33 cellular contexts compared by ENCODE assay signal in the genomic region with DNA sequence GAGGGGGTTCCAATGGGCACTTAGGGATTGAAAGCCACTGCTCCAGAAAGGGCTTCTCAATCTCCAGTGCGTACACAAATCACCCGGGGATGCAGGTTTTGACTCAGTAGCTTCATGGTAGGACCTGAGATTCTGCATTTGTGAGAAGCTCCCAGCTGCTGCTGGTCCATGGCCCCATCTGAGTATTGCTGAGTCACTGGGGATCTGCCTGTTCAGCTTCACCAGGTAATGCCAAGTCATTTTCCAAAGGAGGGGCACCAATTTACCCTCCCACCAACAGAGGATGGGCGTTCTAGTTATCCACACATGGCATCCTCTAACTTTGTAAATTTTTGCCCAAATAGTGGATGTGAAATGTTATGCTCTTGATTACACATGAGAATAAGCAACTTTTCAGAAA.
"Had no signal": no experiment of that assay in that cellular context is flagged by ENCODE, and none has a peak within 500 bp of the region (broad histone marks: within the 10 kb centered on the region; RNA-seq: fewer than 3 reads in every experiment).

No MANE protein-coding gene starts in this region.

- H2AFZ ChIP-seq: neural progenitor cell had no signal

- H3K4me2 ChIP-seq: neural progenitor cell had no signal

- H3K4me1 ChIP-seq: left lung, lower lobe of right lung, neural progenitor cell, pancreas, prostate gland, sigmoid colon, suprapubic skin, tibial artery, uterus had no signal

- H3K9me3 ChIP-seq: left lung, lower lobe of right lung, neutrophil, pancreas, prostate gland, sigmoid colon, spleen, suprapubic skin, thoracic aorta, tibial artery, uterus had no signal

- ATAC-seq: left colon; left lung; lower lobe of right lung; natural killer cell; pancreas; right cardiac atrium; stimulated activated effector memory CD8-positive, alpha-beta T cell treated with anti-CD3 and anti-CD28 coated beads, Interleukin-12 subunit alpha, Interleukin-12 subunit beta, amount 100 ng/mL, for 72 hours had no signal

- H3K36me3 Mint-ChIP-seq: mesothelial cell of epicardium; naive B cell; natural killer cell; neural progenitor cell; stimulated activated effector memory CD8-positive, alpha-beta T cell treated with anti-CD3 and anti-CD28 coated beads, Interleukin-12 subunit alpha, Interleukin-12 subunit beta, amount 100 ng/mL, for 72 hours; type B pancreatic cell had no signal

- FAIRE-seq: islet of Langerhans, kidney, pancreas, small intestine had no signal

- H3K4me3 ChIP-seq: left lung, lower lobe of right lung, neural progenitor cell, pancreas, prostate gland, sigmoid colon, spleen, suprapubic skin, thoracic aorta, tibial artery, uterus had no signal

- H3K27me3 ChIP-seq: left lung, neural progenitor cell, neutrophil, pancreas, sigmoid colon, spleen, suprapubic skin, uterus had no signal

- H3K9me3 Mint-ChIP-seq: immature natural killer cell; mesothelial cell of epicardium; natural killer cell; nephron progenitor cell; neural progenitor cell; stimulated activated effector memory CD8-positive, alpha-beta T cell treated with anti-CD3 and anti-CD28 coated beads, Interleukin-12 subunit alpha, Interleukin-12 subunit beta, amount 100 ng/mL, for 72 hours had no signal

- DNase-seq: hypothalamus; immature natural killer cell; kidney; left colon; left lung; lower lobe of right lung; mammary epithelial cell; mesendoderm; naive B cell; natural killer cell; nephron progenitor cell; occipital lobe; pancreas; posterior cingulate gyrus; retina; right cardiac atrium; sigmoid colon; small intestine; spleen; stimulated activated CD4-positive, alpha-beta T cell treated with anti-CD3 and anti-CD28 coated beads, Interleukin-4, amount 100 ng/mL, for 24 hours; stimulated activated naive CD4-positive, alpha-beta T cell; tibial artery; uterus had no signal

- H3K36me3 ChIP-seq: left lung, lower lobe of right lung, neural progenitor cell, neutrophil, pancreas, prostate gland, sigmoid colon, spleen, suprapubic skin, thoracic aorta, tibial artery, uterus had no signal

- H3K4me1 Mint-ChIP-seq: naive B cell, nephron progenitor cell had no signal

- H3K27me3 Mint-ChIP-seq: stimulated activated naive CD8-positive, alpha-beta T cell treated with anti-CD3 and anti-CD28 coated beads, Interleukin-15, Interleukin-2, amounts not matched to agents 100 ng/mL and 50 ng/mL, for 24 hours; type B pancreatic cell had no signal

- H3K4me3 Mint-ChIP-seq: immature natural killer cell; mesothelial cell of epicardium; naive B cell; natural killer cell; nephron progenitor cell; neural progenitor cell; stimulated activated effector memory CD8-positive, alpha-beta T cell treated with anti-CD3 and anti-CD28 coated beads, Interleukin-12 subunit alpha, Interleukin-12 subunit beta, amount 100 ng/mL, for 72 hours; stimulated activated naive CD8-positive, alpha-beta T cell treated with anti-CD3 and anti-CD28 coated beads, Interleukin-15, Interleukin-2, amounts not matched to agents 100 ng/mL and 50 ng/mL, for 24 hours; type B pancreatic cell had no signal

- H3K27ac ChIP-seq: left lung, lower lobe of right lung, neural progenitor cell, neutrophil, pancreas, prostate gland, sigmoid colon, spleen, suprapubic skin, thoracic aorta, tibial artery, uterus had no signal

- H3K27ac Mint-ChIP-seq: immature natural killer cell; mesothelial cell of epicardium; naive B cell; natural killer cell; nephron progenitor cell; neural progenitor cell; stimulated activated effector memory CD8-positive, alpha-beta T cell treated with anti-CD3 and anti-CD28 coated beads, Interleukin-12 subunit alpha, Interleukin-12 subunit beta, amount 100 ng/mL, for 72 hours; stimulated activated naive CD8-positive, alpha-beta T cell treated with anti-CD3 and anti-CD28 coated beads, Interleukin-15, Interleukin-2, amounts not matched to agents 100 ng/mL and 50 ng/mL, for 24 hours; type B pancreatic cell had no signal

- H3K9ac ChIP-seq: neural progenitor cell had no signal
